20 cellular contexts compared by ENCODE assay signal in genomic region chr9:134218230-134218629, GRCh38. TPM values are rescaled to one million over a fixed set of nuclear protein-coding genes. Genes with fewer than 3 reads are reported as not detected.
"Had no signal": no experiment of that assay in that cellular context is flagged by ENCODE, and none has a peak within 500 bp of the region (broad histone marks: within the 10 kb centered on the region; RNA-seq: fewer than 3 reads in every experiment).

No MANE protein-coding gene starts in this region.

- DNase-seq: activated B cell treated with CpG ODN at 0.5 μM for 24 hours; activated CD4-positive, alpha-beta T cell treated with anti-CD3 and anti-CD28 coated beads for 48 hours; activated CD8-positive, alpha-beta memory T cell treated with anti-CD3 and anti-CD28 coated beads, Interleukin-2, amount 50 U/mL, for 4 hours; activated gamma-delta T cell; activated T-cell treated with anti-CD3 and anti-CD28 coated beads, Interleukin-2, amount 50 U/mL, for 72 hours; amniotic stem cell; body of pancreas; caudate nucleus; effector CD4-positive, alpha-beta T cell; midbrain; stimulated activated naive CD8-positive, alpha-beta T cell treated with anti-CD3 and anti-CD28 coated beads, Interleukin-15, Interleukin-2, amounts not matched to agents 100 U/mL and 50 U/mL, for 24 hours; transverse colon had no signal

- H3K9me3 Mint-ChIP-seq: activated B cell treated with CpG ODN at 0.5 μM for 24 hours; activated T-cell treated with anti-CD3 and anti-CD28 coated beads, Interleukin-2, amount 50 U/mL, for 72 hours had no signal

- H3K9me3 ChIP-seq: body of pancreas, transverse colon, vagina had no signal

- H3K27me3 ChIP-seq: body of pancreas, esophagus muscularis mucosa, vagina had no signal

- H3K4me2 ChIP-seq: smooth muscle cell had no signal

- H3K27me3 Mint-ChIP-seq: activated naive CD8-positive, alpha-beta T cell had no signal

- ATAC-seq: activated CD8-positive, alpha-beta T cell treated with anti-CD3 and anti-CD28 coated beads, Interleukin-2, amount 10 ng/mL, durations not matched to agents 7 days and 5 days; activated T-cell treated with anti-CD3 and anti-CD28 coated beads, Interleukin-2, amount 50 U/mL, for 72 hours; body of pancreas had no signal

- H3K4me3 ChIP-seq: body of pancreas, coronary artery, esophagus muscularis mucosa, lung, smooth muscle cell, transverse colon, vagina had no signal

- H3K36me3 ChIP-seq: esophagus muscularis mucosa, transverse colon, vagina had no signal

- H3K27ac ChIP-seq: body of pancreas, coronary artery, esophagus muscularis mucosa, transverse colon, vagina had no signal

- H3K36me3 Mint-ChIP-seq: activated naive CD8-positive, alpha-beta T cell had no signal

- H3K27ac Mint-ChIP-seq: activated B cell treated with CpG ODN at 0.5 μM for 24 hours; activated CD8-positive, alpha-beta T cell treated with anti-CD3 and anti-CD28 coated beads, Interleukin-2, amount 10 ng/mL, durations not matched to agents 7 days and 5 days; activated naive CD8-positive, alpha-beta T cell; activated T-cell treated with anti-CD3 and anti-CD28 coated beads, Interleukin-2, amount 50 U/mL, for 72 hours had no signal

- H3K4me3 Mint-ChIP-seq: activated B cell treated with CpG ODN at 0.5 μM for 24 hours; activated CD8-positive, alpha-beta T cell treated with anti-CD3 and anti-CD28 coated beads, Interleukin-2, amount 10 ng/mL, durations not matched to agents 7 days and 5 days; activated naive CD8-positive, alpha-beta T cell; activated T-cell treated with anti-CD3 and anti-CD28 coated beads, Interleukin-2, amount 50 U/mL, for 72 hours had no signal

RNA-seq across cellular contexts. Expression of gene RNU6ATAC, which starts 53.9 kb away (rescaled TPM):
- total RNA-seq: body of pancreas, kidney epithelial cell, smooth muscle cell, transverse colon, vagina had no signal
- polyA plus RNA-seq: lung, smooth muscle cell had no signal
